8 cellular contexts compared by ENCODE assay signal in genomic region chr2:98730053-98730850, GRCh38. TPM values are rescaled to one million over a fixed set of nuclear protein-coding genes. Genes with fewer than 3 reads are reported as not detected.
DNase-seq lines count a peak whose midpoint lies in the region; ATAC-seq and TF ChIP-seq lines count a peak whose summit lies in the region.

No MANE protein-coding gene starts in this region.

- no peaks in the 10 kb centered on the region for H3K79me2 ChIP-seq in OCI-LY1 (ENCODE audit: insufficient read depth, low read length)

- H3K27ac ChIP-seq in OCI-LY1 (ENCODE audit: low read depth, low read length, poor library complexity, severe bottlenecking) (no peak overlapping the region), gastroesophageal sphincter (peak overlapping the region; percentile 56 to 91 (median 89)), temporal lobe (ENCODE audit: low read depth, low read length) (peak overlapping the region; percentile 69)

- H3K36me3 ChIP-seq in OCI-LY1 (ENCODE audit: insufficient read depth, low read length) (no peaks in the 10 kb centered on the region; the same call in 1 of the 2 replicates), gastroesophageal sphincter (no peaks in the 10 kb centered on the region), neuron (ENCODE audit: insufficient read depth, low read length) (no peaks in the 10 kb centered on the region)

- TF ChIP-seq EP300 in gastroesophageal sphincter (IDR thresholded peaks at IDR 0.05): no peak

- H3K9me3 ChIP-seq in OCI-LY1 (ENCODE audit: low read length): no peaks in the 10 kb centered on the region
- no peaks in the 10 kb centered on the region for H3K9me3 ChIP-seq in gastroesophageal sphincter
- no peaks in the 10 kb centered on the region for H3K9me3 ChIP-seq in neuron (ENCODE audit: low read length)

- TF ChIP-seq POLR2A in gastroesophageal sphincter (IDR thresholded peaks at IDR 0.05): no peak

- peak overlapping the region; percentile 64 for H3K4me2 ChIP-seq in OCI-LY1 (ENCODE audit: low read length)

- peak overlapping the region; percentile 61 for H3K4me3 ChIP-seq in OCI-LY1 (ENCODE audit: low read depth, low read length, poor library complexity, severe bottlenecking)
- H3K4me3 ChIP-seq in gastroesophageal sphincter: peak overlapping the region; percentile 85 to 92
- peak overlapping the region; percentile 68 for H3K4me3 ChIP-seq in neuron (ENCODE audit: low read length)

- peak; percentile 27 for ATAC-seq in HG02759 (IDR thresholded peaks at IDR 0.05; ENCODE audit: unreplicated experiment)
- ATAC-seq in gastroesophageal sphincter: peak; percentile 8
- no peak for ATAC-seq in GM19351 (IDR thresholded peaks at IDR 0.05; ENCODE audit: unreplicated experiment)

- H3F3A ChIP-seq in OCI-LY1 (ENCODE audit: insufficient read depth, low read length): no peaks in the 10 kb centered on the region

- no peaks in the 10 kb centered on the region for H4K20me1 ChIP-seq in OCI-LY1 (ENCODE audit: insufficient read depth, low read length)

- peaks cover 12% of the 10 kb centered on the region for H3K27me3 ChIP-seq in OCI-LY1 (ENCODE audit: insufficient read depth, low read length)
- H3K27me3 ChIP-seq in gastroesophageal sphincter: no peaks in the 10 kb centered on the region
- H3K27me3 ChIP-seq in neuron (ENCODE audit: insufficient read depth, low read length): peaks cover 7% of the 10 kb centered on the region

- 0 to 2% methylated on average over 7 to 12 of the region's 70 CpGs for WGBS in gastroesophageal sphincter (ENCODE audit: low coverage in 1 of 2), 2 donors

- H3K4me1 ChIP-seq in OCI-LY1 (ENCODE audit: insufficient read depth, low read length, severe bottlenecking) (peaks cover 15% of the 10 kb centered on the region), gastroesophageal sphincter (peaks cover 0 to 54% (median 20%) of the 10 kb centered on the region in 3 donors), neuron (ENCODE audit: insufficient read depth, low read length) (peaks cover 12% of the 10 kb centered on the region)

- no peak for TF ChIP-seq CTCF in OCI-LY1 (IDR thresholded peaks at IDR 0.05; ENCODE audit: low read length)
- no peak for TF ChIP-seq CTCF in gastroesophageal sphincter (IDR thresholded peaks at IDR 0.05)

- peak overlapping the region; percentile 53; the same call in 1 of the 2 replicates for H3K9ac ChIP-seq in OCI-LY1 (ENCODE audit: low read length)

- H3K9me2 ChIP-seq in OCI-LY1 (ENCODE audit: low read depth, low read length): no peaks in the 10 kb centered on the region

- DNase-seq in C1 segment of cervical spinal cord (lab: John Stamatoyannopoulos, UW) (peak in 12 of 14 donors; percentile 39 to 75 (median 52)), activated gamma-delta T cell treated with Interleukin-2 at 50 U/mL for 16 hours (peak; percentile 53)

- H2AFZ ChIP-seq in OCI-LY1 (ENCODE audit: low read length): no peak overlapping the region
- H2AFZ ChIP-seq in neuron (ENCODE audit: low read depth, low read length): peak overlapping the region; percentile 82

RNA-seq across cellular contexts. Expression of gene MGAT4A, which starts 0.7 kb away (rescaled TPM):
- total RNA-seq in gastroesophageal sphincter (10 to 100 TPM; 12.7 to 33.0 (median 21.2) TPM), temporal lobe (24.8 TPM)
